Comparison of ENCODE assay signal across 9 cellular contexts in genomic region chr6:111088668-111089003, GRCh38. TPM values are rescaled to one million over a fixed set of nuclear protein-coding genes. Genes with fewer than 3 reads are reported as not detected.
A peak's percentile ranks its signal among the peaks of the same experiment; 100 is the strongest.
DNase-seq lines count a peak whose midpoint lies in the region; ATAC-seq and TF ChIP-seq lines count a peak whose summit lies in the region.
"Had no signal": no experiment of that assay in that cellular context is flagged by ENCODE, and none has a peak within 500 bp of the region (broad histone marks: within the 10 kb centered on the region; RNA-seq: fewer than 3 reads in every experiment).

No MANE protein-coding gene starts in this region.

- no peak overlapping the region for H3T11ph ChIP-seq in H9 (ENCODE audit: low read length)

- H3K36me3 Mint-ChIP-seq in H9 (ENCODE audit: insufficient read depth in 1 of 3, low read depth in 3 of 3) = no peaks in the 10 kb centered on the region
- no peaks in the 10 kb centered on the region for H3K36me3 Mint-ChIP-seq in T-cell

- H3K18ac ChIP-seq in H9 (ENCODE audit: insufficient read length, low read depth, low read length) = no peak overlapping the region

- H3K23ac ChIP-seq in H9 (ENCODE audit: insufficient read length, low read depth, low read length) = no peak overlapping the region

- ATAC-seq in T-cell (replicated peaks in 1 of 4) (no peak), gastrocnemius medialis (no peak), HG03378 (IDR thresholded peaks at IDR 0.05; ENCODE audit: unreplicated experiment) (no peak), GM21619 (IDR thresholded peaks at IDR 0.05; ENCODE audit: unreplicated experiment) (no peak)

- H3K27me3 ChIP-seq in H9 (ENCODE audit: insufficient read depth, low read length) (no peaks in the 10 kb centered on the region), hepatocyte (peaks cover 8% of the 10 kb centered on the region), gastrocnemius medialis (no peaks in the 10 kb centered on the region)

- no peaks in the 10 kb centered on the region for H4K20me1 ChIP-seq in H9 (ENCODE audit: control insufficient read depth, insufficient read depth, insufficient read length)
- no peaks in the 10 kb centered on the region for H4K20me1 ChIP-seq in hepatocyte (ENCODE audit: insufficient read depth, poor library complexity, severe bottlenecking)

- intact Hi-C loops in gastrocnemius medialis (cut with DNase I; ENCODE audit: low total_unique reads) = loop anchor here (10.0 kb wide), 1 partner anchor 126 kb away; no protein-coding TSS in a partner anchor

- no peak overlapping the region for H2BK20ac ChIP-seq in H9 (ENCODE audit: low read depth, low read length, poor library complexity, severe bottlenecking)

- H2AK5ac ChIP-seq in H9 (ENCODE audit: insufficient read length, low read length) = no peak overlapping the region

- H4K5ac ChIP-seq in H9 (ENCODE audit: insufficient read length, low read depth, low read length) = no peak overlapping the region

- peak overlapping the region; percentile 91 for H3K4me3 ChIP-seq in hepatocyte
- H3K4me3 ChIP-seq in gastrocnemius medialis = peak overlapping the region; percentile 78 to 97 (median 80)

- no peaks in the 10 kb centered on the region for H3K79me1 ChIP-seq in H9 (ENCODE audit: insufficient read depth, low read depth, low read length, poor library complexity, severe bottlenecking)

- no peak overlapping the region for H2BK5ac ChIP-seq in H9 (ENCODE audit: insufficient read length, low read length)

- no CpG with 5 or more reads among the region's 5 CpGs for WGBS in H9 (ENCODE audit: extremely low coverage, insufficient read length, low lambda C conversion rate)
- 22% methylated on average over 5 of the region's 5 CpGs for WGBS in hepatocyte (ENCODE audit: low lambda C conversion rate, missing lambda C conversion rate)

- H3K79me2 ChIP-seq in H9 (ENCODE audit: insufficient read depth, low read length) = peaks cover 2% of the 10 kb centered on the region; the same call in 1 of the 2 replicates
- H3K79me2 ChIP-seq in hepatocyte = peaks cover 33% of the 10 kb centered on the region

- peaks cover 6% of the 10 kb centered on the region; the same call in 1 of the 2 replicates for H3K4me1 ChIP-seq in H9 (ENCODE audit: insufficient read depth, low read length)
- H3K4me1 ChIP-seq in hepatocyte (ENCODE audit: insufficient read depth) = peaks cover 6% of the 10 kb centered on the region
- H3K4me1 ChIP-seq in gastrocnemius medialis = peaks cover 32 to 39% of the 10 kb centered on the region in 2 donors

- no peak overlapping the region for H2BK120ac ChIP-seq in H9 (ENCODE audit: low read depth, low read length, poor library complexity, severe bottlenecking)

- in situ Hi-C loops in gastrocnemius medialis (cut with MboI; ENCODE audit: low sequenced_read_pairs in 4 of 4) = no loop called here

- H3K27ac ChIP-seq in H9 (ENCODE audit: insufficient read length, low read depth, low read length) (no peak overlapping the region), hepatocyte (no peak overlapping the region), gastrocnemius medialis (peak overlapping the region; percentile 83 to 96 (median 86))

- no peak overlapping the region for H2AFZ ChIP-seq in H9 (ENCODE audit: low read length)
- H2AFZ ChIP-seq in hepatocyte = peak overlapping the region; percentile 76

- no peak overlapping the region for H3K56ac ChIP-seq in H9 (ENCODE audit: insufficient read length, low read depth, low read length)

- DNase-seq in H9 = no peak
- no peak for DNase-seq in T-cell
- no peak for DNase-seq in hepatocyte (ENCODE audit: low spot score)
- DNase-seq in gastrocnemius medialis = no peak
- DNase-seq in OCI-M1 (lab: John Stamatoyannopoulos, UW) = no peak
- no peak for DNase-seq in iPS-NIHi7 (ENCODE audit: extremely low spot score)

- no peak for TF ChIP-seq CTCF in H9 (conservative IDR thresholded peaks at IDR 0.05)
- no peak for TF ChIP-seq CTCF in hepatocyte (IDR thresholded peaks at IDR 0.05; ENCODE audit: poor library complexity)
- TF ChIP-seq CTCF in gastrocnemius medialis (IDR thresholded peaks at IDR 0.05 in 4 of 5, conservative IDR thresholded peaks at IDR 0.05 in 1 of 5) = no peak

- H4K8ac ChIP-seq in H9 (replicated peaks; ENCODE audit: insufficient read length, low read depth, low read length) = no peak overlapping the region

- no peak overlapping the region for H3K4ac ChIP-seq in H9 (ENCODE audit: low read depth, low read length)

- peak overlapping the region; percentile 65 for H3K4me2 ChIP-seq in H9 (ENCODE audit: insufficient read depth, insufficient read length, low read length)
- H3K4me2 ChIP-seq in hepatocyte = peak overlapping the region; percentile 100

- peak in 1 of 2 donors; percentile 55 for TF ChIP-seq POLR2A in gastrocnemius medialis (IDR thresholded peaks at IDR 0.05)

- POLR2A ChIA-PET in T-cell (lab: Charles Lee) = no interaction called here

- no peaks in the 10 kb centered on the region for H3K9me2 ChIP-seq in hepatocyte (replicated peaks; ENCODE audit: insufficient read depth)

- peak overlapping the region; percentile 70 to 94 for H3K4me3 Mint-ChIP-seq in H9
- H3K4me3 Mint-ChIP-seq in T-cell = peak overlapping the region; percentile 86 to 96 (median 89)

- CTCF ChIA-PET in T-cell (lab: Charles Lee) = no interaction called here

- H3K4me1 Mint-ChIP-seq in H9 (peaks cover 38 to 42% of the 10 kb centered on the region in 2 experiments), T-cell (peaks cover 39 to 44% (median 41%) of the 10 kb centered on the region in 3 donors)

- no peak overlapping the region for H4K91ac ChIP-seq in H9 (ENCODE audit: insufficient read length, low read depth, low read length)

- H3K27me3 Mint-ChIP-seq in H9 (ENCODE audit: low read depth) = peaks cover 32% of the 10 kb centered on the region
- H3K27me3 Mint-ChIP-seq in T-cell = peaks cover 0 to 9% of the 10 kb centered on the region in 2 donors

- H3K27ac Mint-ChIP-seq in H9 = peak overlapping the region in 1 of 3 experiments; percentile 34; a peak in 1 of 7 replicates
- peak overlapping the region; percentile 80 to 94 for H3K27ac Mint-ChIP-seq in T-cell

- no peaks in the 10 kb centered on the region for H3K36me3 ChIP-seq in hepatocyte (replicated peaks; ENCODE audit: insufficient read depth, low read depth)
- no peaks in the 10 kb centered on the region for H3K36me3 ChIP-seq in gastrocnemius medialis

- H3K9me3 Mint-ChIP-seq in H9 = no peaks in the 10 kb centered on the region
- no peaks in the 10 kb centered on the region for H3K9me3 Mint-ChIP-seq in T-cell

- H3K23me2 ChIP-seq in H9 (ENCODE audit: insufficient read length, low read depth, low read length, poor library complexity, severe bottlenecking) = peaks cover 11% of the 10 kb centered on the region

- H3K14ac ChIP-seq in H9 (ENCODE audit: insufficient read depth, low read length) = no peak overlapping the region

- H3K9ac ChIP-seq in H9 (ENCODE audit: extremely low read depth, insufficient read length, low read length) = peak overlapping the region; percentile 49

- no peak overlapping the region for H2BK15ac ChIP-seq in H9 (ENCODE audit: low read depth, low read length)

- no peak overlapping the region for H2BK12ac ChIP-seq in H9 (ENCODE audit: insufficient read length, low read depth, low read length)

- H3K9me3 ChIP-seq in H9 (ENCODE audit: control insufficient read depth, low read depth, low read length) (no peaks in the 10 kb centered on the region), hepatocyte (ENCODE audit: low read depth) (no peaks in the 10 kb centered on the region), gastrocnemius medialis (no peaks in the 10 kb centered on the region)

RNA-seq across cellular contexts. Expression of gene SLC16A10, which starts 1.3 kb away (rescaled TPM):
- 9.3 and 11.4 TPM in 2 replicates for total RNA-seq in H9 (2021)
- total RNA-seq in T-cell = 10 to 100 TPM; 10.2 to 16.5 (median 14.3) TPM
- total RNA-seq in hepatocyte = 34.1 and 42.2 TPM in 2 replicates
- polyA plus RNA-seq in hepatocyte = 17.4 and 19.9 TPM in 2 replicates
- total RNA-seq in gastrocnemius medialis = 100 to 1,000 TPM in 3 of 4 donors, 10 to 100 TPM in 1; 81.5 to 167 (median 144) TPM
- total RNA-seq: OCI-LY7 had no signal

Comparison
In these comparisons a context has a peak if more than half of its experiments do, and no peak if none do; other contexts are left out.
1. H3K27ac ChIP-seq: peak in gastrocnemius medialis (4 of 4); none in H9 (single experiment) and hepatocyte (single experiment).